In the genomic region with DNA sequence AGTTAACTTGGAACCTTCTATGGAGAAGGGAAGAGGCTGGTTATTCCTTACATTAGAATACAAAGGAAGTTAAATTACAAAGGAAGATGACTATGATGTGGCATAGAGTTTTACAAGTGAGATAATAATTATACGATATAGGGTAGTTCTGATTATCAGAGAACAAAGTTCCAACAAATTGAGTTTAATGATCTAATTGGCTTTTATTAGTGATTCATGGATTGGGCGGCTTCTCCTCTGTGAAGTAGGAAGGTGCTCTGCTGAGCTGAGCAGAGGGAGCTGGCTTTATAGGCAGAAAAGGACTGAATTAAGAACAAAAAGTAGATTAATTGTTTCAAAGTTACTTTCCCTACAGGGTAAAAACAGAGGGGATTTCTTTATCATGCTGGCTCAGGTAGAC, we compare ENCODE assay signal across 19 cellular contexts.
"Had no signal": no experiment of that assay in that cellular context is flagged by ENCODE, and none has a peak within 500 bp of the region (broad histone marks: within the 10 kb centered on the region; RNA-seq: fewer than 3 reads in every experiment).

No MANE protein-coding gene starts in this region.

- DNase-seq: activated CD4-positive, alpha-beta T cell treated with anti-CD3 and anti-CD28 coated beads for 1 hour; activated CD8-positive, alpha-beta memory T cell treated with anti-CD3 and anti-CD28 coated beads, Interleukin-2, amount 10 ng/mL, durations not matched to agents 7 days and 5 days; activated naive CD4-positive, alpha-beta T cell treated with anti-CD3 and anti-CD28 coated beads, Interleukin-2, amount 10 ng/mL, durations not matched to agents 7 days and 5 days; activated T-cell treated with anti-CD3 and anti-CD28 coated beads, Interleukin-2, amount 50 U/mL, for 1 hour; amniotic stem cell; dorsolateral prefrontal cortex; endodermal cell; foreskin fibroblast; glutamatergic neuron; hypothalamus; lower lobe of right lung; stimulated activated CD4-positive, alpha-beta T cell treated with anti-CD3 and anti-CD28 coated beads, Interleukin-12 subunit alpha, Interleukin-12 subunit beta, amount 100 ng/mL, for 4 hours; stimulated activated CD4-positive, alpha-beta T cell treated with anti-CD3 and anti-CD28 coated beads, Interleukin-1b, Interleukin-23, amount 100 ng/mL, for 48 hours; stimulated activated CD8-positive, alpha-beta memory T cell treated with anti-CD3 and anti-CD28 coated beads, Interleukin-4, amount 100 ng/mL, for 48 hours; stimulated activated naive CD4-positive, alpha-beta T cell treated with Interleukin-2 at 50 U/mL for 16 hours; T-helper 2 cell; thyroid gland; WERI-Rb-1 had no signal

- H3K4me3 Mint-ChIP-seq: activated CD8-positive, alpha-beta memory T cell treated with anti-CD3 and anti-CD28 coated beads, Interleukin-2, amount 10 ng/mL, durations not matched to agents 7 days and 5 days; activated naive CD4-positive, alpha-beta T cell treated with anti-CD3 and anti-CD28 coated beads, Interleukin-2, amount 10 ng/mL, durations not matched to agents 7 days and 5 days; endodermal cell had no signal

- H3K9me3 Mint-ChIP-seq: endodermal cell had no signal

- ATAC-seq: activated CD8-positive, alpha-beta memory T cell treated with anti-CD3 and anti-CD28 coated beads, Interleukin-2, amount 10 ng/mL, durations not matched to agents 7 days and 5 days; lower lobe of right lung had no signal

- H3K27ac Mint-ChIP-seq: activated CD8-positive, alpha-beta memory T cell treated with anti-CD3 and anti-CD28 coated beads, Interleukin-2, amount 10 ng/mL, durations not matched to agents 7 days and 5 days; activated naive CD4-positive, alpha-beta T cell treated with anti-CD3 and anti-CD28 coated beads, Interleukin-2, amount 10 ng/mL, durations not matched to agents 7 days and 5 days; endodermal cell; progenitor cell of endocrine pancreas had no signal

- H3K27me3 Mint-ChIP-seq: activated CD8-positive, alpha-beta memory T cell treated with anti-CD3 and anti-CD28 coated beads, Interleukin-2, amount 10 ng/mL, durations not matched to agents 7 days and 5 days; activated naive CD4-positive, alpha-beta T cell treated with anti-CD3 and anti-CD28 coated beads, Interleukin-2, amount 10 ng/mL, durations not matched to agents 7 days and 5 days; progenitor cell of endocrine pancreas had no signal
